8 cellular contexts compared by ENCODE assay signal in genomic region chr11:77589521-77590193, GRCh38. TPM values are rescaled to one million over a fixed set of nuclear protein-coding genes. Genes with fewer than 3 reads are reported as not detected.
DNase-seq lines count a peak whose midpoint lies in the region; ATAC-seq lines count a peak whose summit lies in the region.

Gene AQP11 (plus strand): TSS chr11:77589953. CDS start chr11:77589993, 40 bp downstream.

- DNase-seq in NCI-H526 treated with DMSO at 0.1 percent for 48 hours (lab: John Stamatoyannopoulos, UW): peak; percentile 82
- peak; percentile 61 for DNase-seq in activated CD4-positive, alpha-beta memory T cell treated with anti-CD3 and anti-CD28 coated beads, Interleukin-2, amount 10 ng/mL, durations not matched to agents 7 days and 5 days
- peak; percentile 16 for DNase-seq in effector CD8-positive, alpha-beta T cell (lab: John Stamatoyannopoulos, UW)
- peak; percentile 85 for DNase-seq in medulla oblongata (ENCODE audit: extremely low spot score)
- DNase-seq in stimulated activated CD4-positive, alpha-beta T cell treated with anti-CD3 and anti-CD28 coated beads, TNF-alpha, amount 100 ng/mL, for 4 hours (ENCODE audit: low read depth in 3 of 3): peak; percentile 16 to 57 (median 24)

- H3K27ac ChIP-seq in BLaER1 treated with 17β-estradiol and CSF1 and Interleukin-3, amounts not matched to agents 10 nM and 100 nM: peak within 1 kb of the TSS in 7 of 11 experiments; percentile 27 to 56 (median 44); a peak in 12 of 22 replicates

- peak within 1 kb of the TSS; percentile 52 to 73 (median 66) for H3K4me3 ChIP-seq in BLaER1 treated with 17β-estradiol and CSF1 and Interleukin-3, amounts not matched to agents 10 nM and 100 nM

- peaks cover 12 to 19% (median 17%) of the 10 kb centered on the region in 10 experiments; a peak in 19 of 20 replicates for H3K4me1 ChIP-seq in BLaER1 treated with 17β-estradiol and CSF1 and Interleukin-3, amounts not matched to agents 10 nM and 100 nM

- POLR2A ChIA-PET in activated CD4-positive, alpha-beta memory T cell treated with anti-CD3 and anti-CD28 coated beads, Interleukin-2, amount 10 ng/mL, durations not matched to agents 7 days and 5 days (lab: Charles Lee): interaction anchor here (0.7 to 1.4 kb wide), 3 partner anchors 10 to 29 kb away, joined by 3 to 7 read pairs (median 3); no protein-coding TSS in a partner anchor

- peak within 1 kb of the TSS; percentile 27 for H3K27ac Mint-ChIP-seq in activated CD4-positive, alpha-beta memory T cell treated with anti-CD3 and anti-CD28 coated beads, Interleukin-2, amount 10 ng/mL, durations not matched to agents 7 days and 5 days

- H3K4me1 Mint-ChIP-seq in activated CD4-positive, alpha-beta memory T cell treated with anti-CD3 and anti-CD28 coated beads, Interleukin-2, amount 10 ng/mL, durations not matched to agents 7 days and 5 days: peaks cover 25% of the 10 kb centered on the region

- H3K36me3 ChIP-seq in BLaER1 treated with 17β-estradiol and CSF1 and Interleukin-3, amounts not matched to agents 10 nM and 100 nM: 0 out of 22 replicates have a peak, but pooled peaks cover 0 to 3% (median 0%) of the 10 kb centered on the region in 11 experiments

- no peaks in the 10 kb centered on the region for H3K27me3 Mint-ChIP-seq in activated CD4-positive, alpha-beta memory T cell treated with anti-CD3 and anti-CD28 coated beads, Interleukin-2, amount 10 ng/mL, durations not matched to agents 7 days and 5 days

- peaks cover 0 to 9% (median 0%) of the 10 kb centered on the region in 11 experiments; a peak in 3 of 22 replicates for H4K20me1 ChIP-seq in BLaER1 treated with 17β-estradiol and CSF1 and Interleukin-3, amounts not matched to agents 10 nM and 100 nM

- H3K27me3 ChIP-seq in BLaER1 treated with 17β-estradiol and CSF1 and Interleukin-3, amounts not matched to agents 10 nM and 100 nM: peaks cover 0 to 12% (median 9%) of the 10 kb centered on the region in 11 experiments; a peak in 13 of 22 replicates

- peaks cover 0 to 5% (median under 1%) of the 10 kb centered on the region in 11 experiments; a peak in 4 of 22 replicates for H3K9me3 ChIP-seq in BLaER1 treated with 17β-estradiol and CSF1 and Interleukin-3, amounts not matched to agents 10 nM and 100 nM (replicated peaks in 1 of 11)

- H3K9me3 Mint-ChIP-seq in activated CD4-positive, alpha-beta memory T cell treated with anti-CD3 and anti-CD28 coated beads, Interleukin-2, amount 10 ng/mL, durations not matched to agents 7 days and 5 days: no peaks in the 10 kb centered on the region

- H3K9ac ChIP-seq in BLaER1 treated with 17β-estradiol and CSF1 and Interleukin-3, amounts not matched to agents 10 nM and 100 nM: peak within 1 kb of the TSS; percentile 59 to 79 (median 72)

- ATAC-seq in GM19324 (IDR thresholded peaks at IDR 0.05; ENCODE audit: low FRiP score, unreplicated experiment) (peak; percentile 92), HG03442 (IDR thresholded peaks at IDR 0.05; ENCODE audit: unreplicated experiment) (peak; percentile 83)

- CTCF ChIA-PET in activated CD4-positive, alpha-beta memory T cell treated with anti-CD3 and anti-CD28 coated beads, Interleukin-2, amount 10 ng/mL, durations not matched to agents 7 days and 5 days (lab: Charles Lee): interaction anchor here (0.8 to 1.1 kb wide), 2 partner anchors 29 to 44 kb away, joined by 4 to 7 read pairs; no protein-coding TSS in a partner anchor

- H3K36me3 Mint-ChIP-seq in activated CD4-positive, alpha-beta memory T cell treated with anti-CD3 and anti-CD28 coated beads, Interleukin-2, amount 10 ng/mL, durations not matched to agents 7 days and 5 days (ENCODE audit: low read depth): no peaks in the 10 kb centered on the region

- H3K4me3 Mint-ChIP-seq in activated CD4-positive, alpha-beta memory T cell treated with anti-CD3 and anti-CD28 coated beads, Interleukin-2, amount 10 ng/mL, durations not matched to agents 7 days and 5 days: peak within 1 kb of the TSS; percentile 78

- peak within 1 kb of the TSS; percentile 91 to 98 (median 95) for H3K4me2 ChIP-seq in BLaER1 treated with 17β-estradiol and CSF1 and Interleukin-3, amounts not matched to agents 10 nM and 100 nM

RNA-seq across cellular contexts. Expression of gene AQP11, which starts in this region (rescaled TPM):
- total RNA-seq in activated CD4-positive, alpha-beta memory T cell treated with anti-CD3 and anti-CD28 coated beads, Interleukin-2, amount 10 ng/mL, durations not matched to agents 7 days and 5 days: under 1 TPM; 0.60 to 0.78 TPM

Comparison
In these comparisons a context has a peak if more than half of its experiments do, and no peak if none do; other contexts are left out.
1. Peak in every context shown above with its lines: DNase-seq, ATAC-seq, H3K4me3 ChIP-seq and H3K27ac ChIP-seq.
2. Peak in DNase-seq in activated CD4-positive, alpha-beta memory T cell treated with anti-CD3 and anti-CD28 coated beads, Interleukin-2, amount 10 ng/mL, durations not matched to agents 7 days and 5 days; RNA of the gene not detected or under 1 TPM.
3. DNase-seq: peak in every context shown above with its lines; median percentile 85 in medulla oblongata; 82 in NCI-H526 treated with DMSO at 0.1 percent for 48 hours; 61 in activated CD4-positive, alpha-beta memory T cell treated with anti-CD3 and anti-CD28 coated beads, Interleukin-2, amount 10 ng/mL, durations not matched to agents 7 days and 5 days; 24 in stimulated activated CD4-positive, alpha-beta T cell treated with anti-CD3 and anti-CD28 coated beads, TNF-alpha, amount 100 ng/mL, for 4 hours; 16 in effector CD8-positive, alpha-beta T cell.